In genomic region chr2:74095629-74096028, GRCh38 we compare ENCODE assay signal across 12 cellular contexts.
"Had no signal": no experiment of that assay in that cellular context is flagged by ENCODE, and none has a peak within 500 bp of the region (broad histone marks: within the 10 kb centered on the region; RNA-seq: fewer than 3 reads in every experiment).

No MANE protein-coding gene starts in this region.

- DNase-seq: activated CD4-positive, alpha-beta memory T cell treated with anti-CD3 and anti-CD28 coated beads, Interleukin-2, amount 10 ng/mL, durations not matched to agents 7 days and 5 days; activated naive CD4-positive, alpha-beta T cell treated with anti-CD3 and anti-CD28 coated beads, Interleukin-2, amount 10 ng/mL, durations not matched to agents 7 days and 5 days; SIG-M5; stimulated activated CD4-positive, alpha-beta T cell treated with anti-CD3 and anti-CD28 coated beads, Interleukin-12 subunit alpha, Interleukin-12 subunit beta, amount 100 ng/mL, for 4 hours; stimulated activated CD4-positive, alpha-beta T cell treated with anti-CD3 and anti-CD28 coated beads, Interleukin-2, amount 100 ng/mL, for 24 hours; T-helper 17 cell; trophoblast cell; WERI-Rb-1 had no signal

- H3K9me3 Mint-ChIP-seq: activated CD4-positive, alpha-beta memory T cell treated with anti-CD3 and anti-CD28 coated beads, Interleukin-2, amount 10 ng/mL, durations not matched to agents 7 days and 5 days; activated naive CD4-positive, alpha-beta T cell treated with anti-CD3 and anti-CD28 coated beads, Interleukin-2, amount 10 ng/mL, durations not matched to agents 7 days and 5 days; mesothelial cell of epicardium; neural crest cell; stimulated activated memory B cell treated with anti-CD40 and anti-IgM and Interleukin-4, amounts not matched to agents 10 μg/mL and 1 μg/mL and 100 μg/mL, for 72 hours had no signal

- H3K27ac ChIP-seq: adrenal gland, WERI-Rb-1 had no signal

- ATAC-seq: stimulated activated memory B cell treated with anti-CD40 and anti-IgM and Interleukin-4, amounts not matched to agents 10 μg/mL and 1 μg/mL and 100 μg/mL, for 72 hours; T-helper 17 cell had no signal

- H3K27me3 ChIP-seq: adrenal gland had no signal

- H3K4me3 ChIP-seq: adrenal gland had no signal

- H3K4me3 Mint-ChIP-seq: activated CD4-positive, alpha-beta memory T cell treated with anti-CD3 and anti-CD28 coated beads, Interleukin-2, amount 10 ng/mL, durations not matched to agents 7 days and 5 days; activated naive CD4-positive, alpha-beta T cell treated with anti-CD3 and anti-CD28 coated beads, Interleukin-2, amount 10 ng/mL, durations not matched to agents 7 days and 5 days; mesothelial cell of epicardium; neural crest cell; stimulated activated memory B cell treated with anti-CD40 and anti-IgM and Interleukin-4, amounts not matched to agents 10 μg/mL and 1 μg/mL and 100 μg/mL, for 72 hours; T-helper 17 cell had no signal

- H3K9me3 ChIP-seq: adrenal gland had no signal

- H3K27me3 Mint-ChIP-seq: activated CD4-positive, alpha-beta memory T cell treated with anti-CD3 and anti-CD28 coated beads, Interleukin-2, amount 10 ng/mL, durations not matched to agents 7 days and 5 days; activated naive CD4-positive, alpha-beta T cell treated with anti-CD3 and anti-CD28 coated beads, Interleukin-2, amount 10 ng/mL, durations not matched to agents 7 days and 5 days; stimulated activated memory B cell treated with anti-CD40 and anti-IgM and Interleukin-4, amounts not matched to agents 10 μg/mL and 1 μg/mL and 100 μg/mL, for 72 hours; T-helper 17 cell had no signal

- H3K4me1 ChIP-seq: adrenal gland had no signal

- H3K4me1 Mint-ChIP-seq: activated CD4-positive, alpha-beta memory T cell treated with anti-CD3 and anti-CD28 coated beads, Interleukin-2, amount 10 ng/mL, durations not matched to agents 7 days and 5 days; activated naive CD4-positive, alpha-beta T cell treated with anti-CD3 and anti-CD28 coated beads, Interleukin-2, amount 10 ng/mL, durations not matched to agents 7 days and 5 days; mesothelial cell of epicardium; neural crest cell; stimulated activated memory B cell treated with anti-CD40 and anti-IgM and Interleukin-4, amounts not matched to agents 10 μg/mL and 1 μg/mL and 100 μg/mL, for 72 hours had no signal

- H3K27ac Mint-ChIP-seq: activated CD4-positive, alpha-beta memory T cell treated with anti-CD3 and anti-CD28 coated beads, Interleukin-2, amount 10 ng/mL, durations not matched to agents 7 days and 5 days; activated naive CD4-positive, alpha-beta T cell treated with anti-CD3 and anti-CD28 coated beads, Interleukin-2, amount 10 ng/mL, durations not matched to agents 7 days and 5 days; mesothelial cell of epicardium; T-helper 17 cell had no signal
